In the genomic region with DNA sequence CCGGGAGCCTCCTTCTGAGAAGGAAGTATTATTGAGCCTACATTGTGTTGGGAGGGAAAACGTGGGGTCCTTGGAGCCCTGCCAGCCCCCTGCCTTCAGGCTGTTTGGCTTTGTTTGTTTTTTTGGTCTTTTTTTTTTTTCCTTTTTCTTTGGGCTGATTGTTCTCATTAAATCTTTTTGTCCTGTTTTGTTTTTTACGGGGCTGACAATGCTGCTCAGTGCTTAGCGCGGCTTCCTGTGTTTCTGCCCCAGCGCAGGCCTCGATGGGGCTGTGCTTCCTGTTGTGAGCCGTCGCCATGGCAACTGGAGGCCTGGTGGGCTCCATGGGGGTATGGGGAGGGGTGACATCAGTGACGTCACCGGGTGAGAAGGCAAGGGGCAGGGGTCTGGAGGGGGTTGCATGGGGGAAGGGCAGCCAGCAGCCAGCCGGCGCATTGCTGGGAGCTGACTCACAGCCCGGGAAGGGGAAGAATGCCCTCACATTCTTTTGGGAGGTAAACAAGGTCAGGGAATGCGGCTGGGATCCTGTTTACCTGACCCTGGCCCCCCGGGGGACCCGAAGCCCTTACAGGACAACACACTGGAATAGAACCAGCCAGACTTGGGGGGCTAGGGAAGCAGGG, we compare ENCODE assay signal across 8 cellular contexts. TPM values are rescaled to one million over a fixed set of nuclear protein-coding genes. Genes with fewer than 3 reads are reported as not detected.
DNase-seq lines count a peak whose midpoint lies in the region; ATAC-seq lines count a peak whose summit lies in the region.

No MANE protein-coding gene starts in this region.

- H3K4me3 ChIP-seq in BLaER1: no peak overlapping the region
- H3K4me3 ChIP-seq in effector memory CD4-positive, alpha-beta T cell (ENCODE audit: insufficient read depth, low read depth, low read length, poor library complexity, severe bottlenecking): peak overlapping the region; percentile 11

- no peaks in the 10 kb centered on the region for H3K9me3 Mint-ChIP-seq in activated CD8-positive, alpha-beta memory T cell treated with anti-CD3 and anti-CD28 coated beads, Interleukin-2, amount 10 ng/mL, durations not matched to agents 7 days and 5 days (ENCODE audit: low read depth)

- H3K4me2 ChIP-seq in BLaER1: peak overlapping the region; percentile 75

- peaks cover 30% of the 10 kb centered on the region for H3K4me1 ChIP-seq in BLaER1
- peaks cover 50% of the 10 kb centered on the region for H3K4me1 ChIP-seq in effector memory CD4-positive, alpha-beta T cell (ENCODE audit: control insufficient read depth, insufficient read depth, low read length, poor library complexity, severe bottlenecking)

- no peaks in the 10 kb centered on the region for H3K36me3 Mint-ChIP-seq in activated CD8-positive, alpha-beta memory T cell treated with anti-CD3 and anti-CD28 coated beads, Interleukin-2, amount 10 ng/mL, durations not matched to agents 7 days and 5 days

- H3K4me3 Mint-ChIP-seq in activated CD8-positive, alpha-beta memory T cell treated with anti-CD3 and anti-CD28 coated beads, Interleukin-2, amount 10 ng/mL, durations not matched to agents 7 days and 5 days: peak overlapping the region; percentile 41

- H3K27me3 Mint-ChIP-seq in activated CD8-positive, alpha-beta memory T cell treated with anti-CD3 and anti-CD28 coated beads, Interleukin-2, amount 10 ng/mL, durations not matched to agents 7 days and 5 days: peaks cover 16% of the 10 kb centered on the region

- H4K20me1 ChIP-seq in BLaER1: no peaks in the 10 kb centered on the region

- CTCF ChIA-PET in activated CD8-positive, alpha-beta memory T cell treated with anti-CD3 and anti-CD28 coated beads, Interleukin-2, amount 10 ng/mL, durations not matched to agents 7 days and 5 days (lab: Charles Lee): interaction anchor here (6.5 to 9.4 kb wide), 2 partner anchors 130 to 140 kb away, joined by 118 to 254 read pairs; partner anchors contain the start of gene RPL3

- H3K9me3 ChIP-seq in BLaER1: no peaks in the 10 kb centered on the region
- H3K9me3 ChIP-seq in effector memory CD4-positive, alpha-beta T cell (ENCODE audit: control insufficient read depth, low read length): no peaks in the 10 kb centered on the region

- 0 out of 2 replicates have a peak overlapping the region, but pooled peaks have one; percentile 12 for H3K9ac ChIP-seq in BLaER1

- H3K4me1 Mint-ChIP-seq in activated CD8-positive, alpha-beta memory T cell treated with anti-CD3 and anti-CD28 coated beads, Interleukin-2, amount 10 ng/mL, durations not matched to agents 7 days and 5 days: peaks cover 48% of the 10 kb centered on the region

- no peak overlapping the region for H3K27ac ChIP-seq in BLaER1
- H3K27ac ChIP-seq in effector memory CD4-positive, alpha-beta T cell (ENCODE audit: insufficient read depth, low read length, poor library complexity, severe bottlenecking): peak overlapping the region; percentile 78

- H3K36me3 ChIP-seq in BLaER1: no peaks in the 10 kb centered on the region
- H3K36me3 ChIP-seq in effector memory CD4-positive, alpha-beta T cell (ENCODE audit: control insufficient read depth, insufficient read depth, low read length): no peaks in the 10 kb centered on the region

- ATAC-seq in activated CD8-positive, alpha-beta memory T cell treated with anti-CD3 and anti-CD28 coated beads, Interleukin-2, amount 10 ng/mL, durations not matched to agents 7 days and 5 days: peak; percentile 43
- ATAC-seq in HG02678 (IDR thresholded peaks at IDR 0.05; ENCODE audit: unreplicated experiment) (no peak), HG02642 (IDR thresholded peaks at IDR 0.05; ENCODE audit: poor library complexity, unreplicated experiment) (no peak)

- DNase-seq in KG1 (lab: John Stamatoyannopoulos, UW) (peak; percentile 45), mesenteric fat pad (ENCODE audit: low spot score) (peak; percentile 91)
- DNase-seq in activated CD8-positive, alpha-beta memory T cell treated with anti-CD3 and anti-CD28 coated beads, Interleukin-2, amount 10 ng/mL, durations not matched to agents 7 days and 5 days: peak; percentile 82
- peak; percentile 28 to 49 (median 48) for DNase-seq in effector memory CD4-positive, alpha-beta T cell
- peak; percentile 53 to 55 for DNase-seq in stimulated activated CD8-positive, alpha-beta memory T cell treated with anti-CD3 and anti-CD28 coated beads, Interleukin-4, amount 100 ng/mL, for 1 hour (ENCODE audit: low read depth in 2 of 2, low spot score in 1 of 2)

- peak overlapping the region; percentile 78 for H3K27ac Mint-ChIP-seq in activated CD8-positive, alpha-beta memory T cell treated with anti-CD3 and anti-CD28 coated beads, Interleukin-2, amount 10 ng/mL, durations not matched to agents 7 days and 5 days

- no peaks in the 10 kb centered on the region for H3K27me3 ChIP-seq in BLaER1
- no peaks in the 10 kb centered on the region for H3K27me3 ChIP-seq in effector memory CD4-positive, alpha-beta T cell (replicated peaks; ENCODE audit: control insufficient read depth, insufficient read depth, low read length, poor library complexity, severe bottlenecking)

RNA-seq across cellular contexts. Expression of gene CBX7, which starts 22.1 kb away (rescaled TPM):
- total RNA-seq in activated CD8-positive, alpha-beta memory T cell treated with anti-CD3 and anti-CD28 coated beads, Interleukin-2, amount 10 ng/mL, durations not matched to agents 7 days and 5 days: 10 to 100 TPM; 12.7 to 13.5 TPM
- total RNA-seq in mesenteric fat pad: 30.8 TPM
